ENCODE assay signal across 9 cellular contexts in genomic region chr7:27236053-27236410, GRCh38. TPM values are rescaled to one million over a fixed set of nuclear protein-coding genes. Genes with fewer than 3 reads are reported as not detected.
DNase-seq lines count a peak whose midpoint lies in the region; ATAC-seq and TF ChIP-seq lines count a peak whose summit lies in the region.
"Had no signal": no experiment of that assay in that cellular context is flagged by ENCODE, and none has a peak within 500 bp of the region (broad histone marks: within the 10 kb centered on the region; RNA-seq: fewer than 3 reads in every experiment).

No MANE protein-coding gene starts in this region.

- no peak overlapping the region for H3K27ac Mint-ChIP-seq in activated T-cell treated with anti-CD3 and anti-CD28 coated beads, Interleukin-2, amount 50 U/mL, for 72 hours
- no peak overlapping the region for H3K27ac Mint-ChIP-seq in brain

- no peak for DNase-seq in activated T-cell treated with anti-CD3 and anti-CD28 coated beads, Interleukin-2, amount 50 U/mL, for 72 hours
- no peak for DNase-seq in activated T-cell treated with anti-CD3 and anti-CD28 coated beads, Interleukin-2, amount 50 U/mL, for 48 hours
- no peak for DNase-seq in suprapubic skin (ENCODE audit: low spot score in 2 of 2)
- no peak for DNase-seq in Kasumi-1 (lab: John Stamatoyannopoulos, UW)

- 31% methylated on average over 12 of the region's 14 CpGs for WGBS in suprapubic skin

- H3K27ac ChIP-seq in mucosa of rectum (ENCODE audit: low read depth in 2 of 2, low read length in 2 of 2) (no peak overlapping the region), suprapubic skin (no peak overlapping the region)

- no peaks in the 10 kb centered on the region for H3K36me3 Mint-ChIP-seq in activated T-cell treated with anti-CD3 and anti-CD28 coated beads, Interleukin-2, amount 50 U/mL, for 72 hours (ENCODE audit: insufficient read depth in 2 of 2)
- H3K36me3 Mint-ChIP-seq in brain = no peaks in the 10 kb centered on the region

- H3K9me3 Mint-ChIP-seq in activated T-cell treated with anti-CD3 and anti-CD28 coated beads, Interleukin-2, amount 50 U/mL, for 72 hours = no peaks in the 10 kb centered on the region
- peaks cover 0 to 6% (median 3%) of the 10 kb centered on the region in 5 experiments for H3K9me3 Mint-ChIP-seq in brain

- H3K4me1 ChIP-seq in mucosa of rectum (ENCODE audit: control insufficient read depth in 2 of 2, insufficient read depth in 2 of 2, low read length in 2 of 2) = peaks cover 4 to 6% of the 10 kb centered on the region in 2 donors
- H3K4me1 ChIP-seq in suprapubic skin = peaks cover 23% of the 10 kb centered on the region

- peak overlapping the region; percentile 49 to 73 for H3K4me3 Mint-ChIP-seq in activated T-cell treated with anti-CD3 and anti-CD28 coated beads, Interleukin-2, amount 50 U/mL, for 72 hours
- peak overlapping the region; percentile 71 to 84 (median 79) for H3K4me3 Mint-ChIP-seq in brain

- peak overlapping the region; percentile 24 to 57 for H3K9ac ChIP-seq in mucosa of rectum (ENCODE audit: low read depth in 1 of 2, low read length in 2 of 2)

- peaks cover 68% of the 10 kb centered on the region for H3K27me3 Mint-ChIP-seq in activated T-cell treated with anti-CD3 and anti-CD28 coated beads, Interleukin-2, amount 50 U/mL, for 72 hours (ENCODE audit: low read depth)
- H3K27me3 Mint-ChIP-seq in brain = peaks cover 92% of the 10 kb centered on the region

- no peak for ATAC-seq in activated T-cell treated with anti-CD3 and anti-CD28 coated beads, Interleukin-2, amount 50 U/mL, for 72 hours (replicated peaks in 1 of 2)
- no peak for ATAC-seq in HG03095 (IDR thresholded peaks at IDR 0.05; ENCODE audit: unreplicated experiment)
- ATAC-seq in GM18867 (IDR thresholded peaks at IDR 0.05; ENCODE audit: unreplicated experiment) = no peak

- TF ChIP-seq EP300 in suprapubic skin (IDR thresholded peaks at IDR 0.05) = no peak

- H3K27me3 ChIP-seq in mucosa of rectum (ENCODE audit: control insufficient read depth in 2 of 2, insufficient read depth in 2 of 2, low read length in 2 of 2) = peaks cover 27 to 38% of the 10 kb centered on the region in 2 donors
- H3K27me3 ChIP-seq in suprapubic skin = peaks cover 76% of the 10 kb centered on the region

- peaks cover 9% of the 10 kb centered on the region for H3K4me1 Mint-ChIP-seq in activated T-cell treated with anti-CD3 and anti-CD28 coated beads, Interleukin-2, amount 50 U/mL, for 72 hours (ENCODE audit: low read depth)
- peaks cover 13% of the 10 kb centered on the region for H3K4me1 Mint-ChIP-seq in brain

- TF ChIP-seq POLR2A in suprapubic skin (IDR thresholded peaks at IDR 0.05) = no peak

- TF ChIP-seq CTCF in brain (conservative IDR thresholded peaks at IDR 0.05) (no peak), suprapubic skin (IDR thresholded peaks at IDR 0.05) (no peak)

- H3K4me3 ChIP-seq in mucosa of rectum (ENCODE audit: low read length in 2 of 2) (peak overlapping the region; percentile 65 to 71), suprapubic skin (peak overlapping the region; percentile 46)

- H3K36me3 ChIP-seq in mucosa of rectum (ENCODE audit: control insufficient read depth in 2 of 2, insufficient read depth in 2 of 2, low read length in 2 of 2) (no peaks in the 10 kb centered on the region), suprapubic skin (no peaks in the 10 kb centered on the region)

- H3K9me3 ChIP-seq in mucosa of rectum (ENCODE audit: control insufficient read depth in 2 of 2, low read length in 2 of 2) = no peaks in the 10 kb centered on the region
- no peaks in the 10 kb centered on the region for H3K9me3 ChIP-seq in suprapubic skin

RNA-seq across cellular contexts. Expression of gene EVX1, which starts 6.6 kb away (rescaled TPM):
- total RNA-seq in activated T-cell treated with anti-CD3 and anti-CD28 coated beads, Interleukin-2, amount 50 U/mL, for 72 hours = under 1 TPM in 1 of 2 donors, not detected in 1; 0.07 TPM
- 0.27 TPM for polyA plus RNA-seq in brain (ENCODE audit: insufficient read depth, low read depth, low replicate concordance)
- total RNA-seq in suprapubic skin = not detected
- total RNA-seq: dermis blood vessel endothelial cell had no signal

RNA-seq across cellular contexts. Expression of gene HOXA13, which starts 36.1 kb away (rescaled TPM):
- not detected for total RNA-seq in activated T-cell treated with anti-CD3 and anti-CD28 coated beads, Interleukin-2, amount 50 U/mL, for 72 hours
- polyA plus RNA-seq in brain (ENCODE audit: insufficient read depth, low read depth, low replicate concordance) = 0.54 TPM
- under 1 TPM in 1 of 4 donors, not detected in 3; 0.17 TPM for total RNA-seq in suprapubic skin

RNA-seq across cellular contexts. Expression of gene HOXA11, which starts 51.0 kb away (rescaled TPM):
- under 1 TPM; 0.09 to 0.14 TPM for total RNA-seq in activated T-cell treated with anti-CD3 and anti-CD28 coated beads, Interleukin-2, amount 50 U/mL, for 72 hours
- 20.1 TPM for polyA plus RNA-seq in brain (ENCODE audit: insufficient read depth, low read depth, low replicate concordance)
- total RNA-seq in suprapubic skin = 1 to 10 TPM in 1 of 4 donors, under 1 TPM in 2, not detected in 1; 0.34 to 1.2 (median 0.95) TPM
